8 cellular contexts compared by ENCODE assay signal in the genomic region with DNA sequence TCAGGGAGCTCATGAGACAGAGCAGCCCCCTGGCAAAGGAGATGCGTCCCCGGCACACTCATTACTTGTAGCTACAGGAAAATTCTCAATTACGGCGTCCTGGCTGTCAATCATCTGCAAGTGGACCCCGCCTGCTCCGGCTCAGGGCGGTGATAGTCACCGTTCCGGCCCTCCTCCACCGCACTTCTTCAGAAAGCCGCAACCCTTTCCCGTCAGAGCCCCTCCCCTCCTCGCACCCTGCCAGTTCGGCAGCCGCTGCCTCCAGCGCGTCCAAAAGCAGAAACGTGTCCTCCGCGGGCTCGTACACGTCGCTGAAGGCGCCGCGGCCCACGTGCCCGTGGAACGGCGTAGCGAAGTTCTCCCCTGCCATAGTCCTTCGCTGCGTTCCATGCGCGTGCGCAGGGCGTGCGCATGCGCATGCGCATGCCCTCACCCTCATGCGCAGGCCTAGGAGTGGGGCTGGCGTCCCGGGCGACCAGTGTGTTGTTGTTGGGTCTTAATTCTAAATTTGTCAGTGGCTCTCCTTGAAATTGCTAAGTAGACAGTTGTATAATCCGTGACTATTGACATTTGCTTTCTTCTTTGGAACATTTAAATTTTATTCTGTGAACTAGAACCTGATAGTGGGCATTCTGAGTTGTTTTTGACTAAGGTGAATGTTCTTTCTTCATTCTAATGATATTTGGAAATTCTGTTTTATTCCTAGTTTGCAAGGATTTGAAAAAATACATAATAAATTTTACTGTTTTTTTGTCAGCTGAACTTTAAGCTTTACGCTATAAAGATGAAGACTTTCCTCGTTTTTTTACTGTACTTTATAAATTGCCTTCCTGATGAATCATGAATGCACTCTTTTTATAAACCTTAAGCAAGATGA.
DNase-seq lines count a peak whose midpoint lies in the region; ATAC-seq and TF ChIP-seq lines count a peak whose summit lies in the region.

No MANE protein-coding gene starts in this region.

- no peaks in the 10 kb centered on the region for H3K27me3 ChIP-seq in Peyer's patch
- H3K27me3 ChIP-seq in fibroblast of lung (ENCODE audit: control insufficient read depth, insufficient read depth, low read length): no peaks in the 10 kb centered on the region
- H3K27me3 ChIP-seq in naive thymus-derived CD4-positive, alpha-beta T cell (ENCODE audit: control insufficient read depth in 2 of 2, insufficient read depth in 2 of 2, low read length in 2 of 2): no peaks in the 10 kb centered on the region

- peak overlapping the region; percentile 51 to 75 (median 57) for H3K4me3 ChIP-seq in Peyer's patch
- peak overlapping the region; percentile 53 to 97 (median 72) for H3K4me3 ChIP-seq in fibroblast of lung (replicated peaks in 1 of 4; ENCODE audit: control extremely low read depth in 1 of 4, insufficient read depth in 1 of 4, low read depth in 3 of 4, low read length in 4 of 4)
- peak overlapping the region; percentile 71 for H3K4me3 ChIP-seq in naive thymus-derived CD4-positive, alpha-beta T cell (ENCODE audit: low read length)

- peaks cover 8 to 25% (median 20%) of the 10 kb centered on the region in 7 donors for H3K4me1 Mint-ChIP-seq in naive thymus-derived CD4-positive, alpha-beta T cell
- peaks cover 9% of the 10 kb centered on the region for H3K4me1 Mint-ChIP-seq in stimulated activated memory B cell treated with anti-CD40 and anti-IgM and Interleukin-4, amounts not matched to agents 10 μg/mL and 1 μg/mL and 100 μg/mL, for 72 hours

- peak overlapping the region; percentile 68 for H3K27ac ChIP-seq in KOPT-K1 (ENCODE audit: low read depth, low read length, poor library complexity, severe bottlenecking)
- H3K27ac ChIP-seq in Peyer's patch: peak overlapping the region; percentile 84 to 94 (median 92)
- peak overlapping the region; percentile 78 for H3K27ac ChIP-seq in fibroblast of lung (ENCODE audit: insufficient read depth, low read length)
- H3K27ac ChIP-seq in naive thymus-derived CD4-positive, alpha-beta T cell (ENCODE audit: low read depth, low read length): peak overlapping the region; percentile 80

- H3K27me3 Mint-ChIP-seq in naive thymus-derived CD4-positive, alpha-beta T cell: peaks cover 0 to 29% (median 0%) of the 10 kb centered on the region in 5 donors
- H3K27me3 Mint-ChIP-seq in stimulated activated memory B cell treated with anti-CD40 and anti-IgM and Interleukin-4, amounts not matched to agents 10 μg/mL and 1 μg/mL and 100 μg/mL, for 72 hours: peaks cover 13% of the 10 kb centered on the region

- peak; percentile 94 for ATAC-seq in GM21825 (IDR thresholded peaks at IDR 0.05; ENCODE audit: unreplicated experiment)
- peak; percentile 95 for ATAC-seq in naive thymus-derived CD4-positive, alpha-beta T cell
- peak; percentile 99 for ATAC-seq in stimulated activated memory B cell treated with anti-CD40 and anti-IgM and Interleukin-4, amounts not matched to agents 10 μg/mL and 1 μg/mL and 100 μg/mL, for 72 hours

- H3K4me1 ChIP-seq in Peyer's patch (peaks cover 0 to 5% (median 0%) of the 10 kb centered on the region in 4 donors), fibroblast of lung (ENCODE audit: control insufficient read depth, extremely low read depth, insufficient read depth, low read length) (peaks cover 2% of the 10 kb centered on the region)
- H3K4me1 ChIP-seq in naive thymus-derived CD4-positive, alpha-beta T cell (ENCODE audit: control insufficient read depth in 2 of 2, insufficient read depth in 2 of 2, low read length in 2 of 2): peaks cover 9 to 14% of the 10 kb centered on the region in 2 donors

- intact Hi-C loops in naive thymus-derived CD4-positive, alpha-beta T cell (cut with micrococcal nuclease): loop anchor here (1.0 to 10.0 kb wide), 13 partner anchors 48 to 414 kb away; a partner anchor contains a TSS

- CTCF ChIA-PET in naive thymus-derived CD4-positive, alpha-beta T cell (lab: Charles Lee): interaction anchor here (0.6 to 0.8 kb wide), 4 partner anchors 139 to 368 kb away, joined by 3 to 4 read pairs (median 3); no protein-coding TSS in a partner anchor

- TF ChIP-seq POLR2A in Peyer's patch (IDR thresholded peaks at IDR 0.05): peak; percentile 31 to 66

- peak overlapping the region; percentile 83 for H2AFZ ChIP-seq in fibroblast of lung (ENCODE audit: low read length)

- H3K4me2 ChIP-seq in fibroblast of lung (ENCODE audit: extremely low read depth, insufficient read depth, low read length): peak overlapping the region; percentile 79

- POLR2A ChIA-PET in naive thymus-derived CD4-positive, alpha-beta T cell (lab: Charles Lee): interaction anchor here (0.6 to 3.7 kb wide), 18 partner anchors 13 to 194 kb away, joined by 3 to 27 read pairs (median 5); a partner anchor contains a TSS

- no peaks in the 10 kb centered on the region for H4K20me1 ChIP-seq in fibroblast of lung (ENCODE audit: control insufficient read depth, extremely low read depth, insufficient read depth, low read length)

- H3K79me2 ChIP-seq in fibroblast of lung (ENCODE audit: control insufficient read depth, insufficient read depth, low read length): no peaks in the 10 kb centered on the region

- peak overlapping the region; percentile 98 to 99 (median 99) for H3K27ac Mint-ChIP-seq in naive thymus-derived CD4-positive, alpha-beta T cell
- H3K27ac Mint-ChIP-seq in stimulated activated memory B cell treated with anti-CD40 and anti-IgM and Interleukin-4, amounts not matched to agents 10 μg/mL and 1 μg/mL and 100 μg/mL, for 72 hours: peak overlapping the region; percentile 90

- no peak for TF ChIP-seq CTCF in Peyer's patch (IDR thresholded peaks at IDR 0.05)
- no peak for TF ChIP-seq CTCF in fibroblast of lung (conservative IDR thresholded peaks at IDR 0.05 in 1 of 2, IDR thresholded peaks at IDR 0.05 in 1 of 2; ENCODE audit: low read depth in 1 of 2, low read length in 2 of 2)

- H3K4me3 Mint-ChIP-seq in naive thymus-derived CD4-positive, alpha-beta T cell: peak overlapping the region; percentile 89 to 99 (median 94)
- peak overlapping the region; percentile 87 for H3K4me3 Mint-ChIP-seq in stimulated activated memory B cell treated with anti-CD40 and anti-IgM and Interleukin-4, amounts not matched to agents 10 μg/mL and 1 μg/mL and 100 μg/mL, for 72 hours

- peaks cover 0 to 6% (median 0%) of the 10 kb centered on the region in 11 donors for H3K9me3 Mint-ChIP-seq in naive thymus-derived CD4-positive, alpha-beta T cell
- no peaks in the 10 kb centered on the region for H3K9me3 Mint-ChIP-seq in stimulated activated memory B cell treated with anti-CD40 and anti-IgM and Interleukin-4, amounts not matched to agents 10 μg/mL and 1 μg/mL and 100 μg/mL, for 72 hours

- peak overlapping the region; percentile 59 for H3K9ac ChIP-seq in fibroblast of lung (ENCODE audit: insufficient read depth, low read length)

- DNase-seq in DMS79 treated with DMSO at 0.1 percent for 48 hours (lab: John Stamatoyannopoulos, UW) (peak; percentile 91), Peyer's patch (peak; percentile 82 to 94 (median 90)), activated T-helper 1 cell treated with Interleukin-2 at 50 U/mL for 16 hours (ENCODE audit: low read depth) (peak; percentile 85), fibroblast of lung (ENCODE audit: low read depth in 2 of 2) (peak; percentile 94 to 95)
- peak; percentile 84 to 95 (median 92) for DNase-seq in naive thymus-derived CD4-positive, alpha-beta T cell

- peaks cover 19% of the 10 kb centered on the region for H3K36me3 ChIP-seq in KOPT-K1 (ENCODE audit: insufficient read depth, low read length)
- peaks cover 0 to 10% (median 0%) of the 10 kb centered on the region in 3 donors for H3K36me3 ChIP-seq in Peyer's patch
- H3K36me3 ChIP-seq in fibroblast of lung (ENCODE audit: control insufficient read depth, insufficient read depth, low read length): no peaks in the 10 kb centered on the region
- peaks cover 0 to 8% (median 4%) of the 10 kb centered on the region in 3 experiments for H3K36me3 ChIP-seq in naive thymus-derived CD4-positive, alpha-beta T cell (ENCODE audit: control insufficient read depth in 2 of 3, insufficient read depth in 3 of 3, low read length in 3 of 3)

- H3K9me3 ChIP-seq in KOPT-K1 (ENCODE audit: insufficient read depth, low read length, poor library complexity, severe bottlenecking): no peaks in the 10 kb centered on the region
- H3K9me3 ChIP-seq in Peyer's patch: no peaks in the 10 kb centered on the region
- H3K9me3 ChIP-seq in fibroblast of lung (ENCODE audit: control insufficient read depth, insufficient read depth, low read depth, low read length): no peaks in the 10 kb centered on the region
- no peaks in the 10 kb centered on the region for H3K9me3 ChIP-seq in naive thymus-derived CD4-positive, alpha-beta T cell (ENCODE audit: control insufficient read depth in 2 of 3, low read length in 3 of 3)

- H3K36me3 Mint-ChIP-seq in naive thymus-derived CD4-positive, alpha-beta T cell: peaks cover 4 to 15% (median 13%) of the 10 kb centered on the region in 5 donors
- H3K36me3 Mint-ChIP-seq in stimulated activated memory B cell treated with anti-CD40 and anti-IgM and Interleukin-4, amounts not matched to agents 10 μg/mL and 1 μg/mL and 100 μg/mL, for 72 hours: peaks cover 13% of the 10 kb centered on the region

Comparison
In these comparisons a context has a peak if more than half of its experiments do, and no peak if none do; other contexts are left out.
1. Peak in every context shown above with its lines: DNase-seq, ATAC-seq, H3K4me3 ChIP-seq and H3K27ac ChIP-seq.